3 cellular contexts compared by ENCODE assay signal in genomic region chr4:118314221-118314620, GRCh38.
TF ChIP-seq lines count a peak whose summit lies in the region.

No MANE protein-coding gene starts in this region.

TF ChIP-seq in A549, 52 proteins besides CTCF, POLR2A, EP300 and RAD21:
- peak; percentile 48 for TF ChIP-seq MAFK (IDR thresholded peaks at IDR 0.05; ENCODE audit: partially characterized antibody)
- no peak for TF ChIP-seq CHD2 (IDR thresholded peaks at IDR 0.05; ENCODE audit: low read length, partially characterized antibody)

TF ChIP-seq in GM23338, 12 proteins besides CTCF, POLR2A, EP300 and RAD21:
- TF ChIP-seq POLR2AphosphoS5 (IDR thresholded peaks at IDR 0.05; ENCODE audit: low read depth) (no peak), ZNF114 (CRISPR knock-in tag; IDR thresholded peaks at IDR 0.05) (no peak), JUNB (IDR thresholded peaks at IDR 0.05; ENCODE audit: unreplicated experiment) (no peak), ETS1 (IDR thresholded peaks at IDR 0.05) (no peak), ZNF462 (CRISPR knock-in tag; IDR thresholded peaks at IDR 0.05) (no peak), CREB1 (CRISPR knock-in tag; IDR thresholded peaks at IDR 0.05; ENCODE audit: low read depth) (no peak), STAT1 (IDR thresholded peaks at IDR 0.05; ENCODE audit: unreplicated experiment) (no peak), ZNF331 (CRISPR knock-in tag; IDR thresholded peaks at IDR 0.05; ENCODE audit: low read depth) (no peak)

TF ChIP-seq in K562, 482 proteins besides CTCF, POLR2A, EP300 and RAD21:
- TF ChIP-seq RFX1 (IDR thresholded peaks at IDR 0.05) (no peak), ESRRB (CRISPR knock-in tag; IDR thresholded peaks at IDR 0.05; ENCODE audit: borderline replicate concordance) (no peak), MAFK (IDR thresholded peaks at IDR 0.05; ENCODE audit: low read length) (peak; percentile 8; the same call in 1 of the 2 replicates), MAFG (tag; conservative IDR thresholded peaks at IDR 0.05) (peak; percentile 38; the same call in 1 of the 2 replicates), C11orf30 (IDR thresholded peaks at IDR 0.05; ENCODE audit: low read depth) (peak; percentile 44; the same call in 1 of the 2 replicates), ZNF316 (IDR thresholded peaks at IDR 0.05) (peak; percentile 77)
- TF ChIP-seq, protein P1, sequence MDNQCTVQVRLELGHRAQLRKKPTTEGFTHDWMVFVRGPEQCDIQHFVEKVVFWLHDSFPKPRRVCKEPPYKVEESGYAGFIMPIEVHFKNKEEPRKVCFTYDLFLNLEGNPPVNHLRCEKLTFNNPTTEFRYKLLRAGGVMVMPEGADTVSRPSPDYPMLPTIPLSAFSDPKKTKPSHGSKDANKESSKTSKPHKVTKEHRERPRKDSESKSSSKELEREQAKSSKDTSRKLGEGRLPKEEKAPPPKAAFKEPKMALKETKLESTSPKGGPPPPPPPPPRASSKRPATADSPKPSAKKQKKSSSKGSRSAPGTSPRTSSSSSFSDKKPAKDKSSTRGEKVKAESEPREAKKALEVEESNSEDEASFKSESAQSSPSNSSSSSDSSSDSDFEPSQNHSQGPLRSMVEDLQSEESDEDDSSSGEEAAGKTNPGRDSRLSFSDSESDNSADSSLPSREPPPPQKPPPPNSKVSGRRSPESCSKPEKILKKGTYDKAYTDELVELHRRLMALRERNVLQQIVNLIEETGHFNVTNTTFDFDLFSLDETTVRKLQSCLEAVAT (IDR thresholded peaks at IDR 0.05), result no peak
